In genomic region chr10:76285012-76285411, GRCh38 we compare ENCODE assay signal across 21 cellular contexts.
DNase-seq lines count a peak whose midpoint lies in the region; ATAC-seq and TF ChIP-seq lines count a peak whose summit lies in the region.
"Had no signal": no experiment of that assay in that cellular context is flagged by ENCODE, and none has a peak within 500 bp of the region (broad histone marks: within the 10 kb centered on the region; RNA-seq: fewer than 3 reads in every experiment).

No MANE protein-coding gene starts in this region.

- H3K4me2 ChIP-seq in osteoblast (ENCODE audit: insufficient read depth, low read length), result no peak overlapping the region
- H3K4me2 ChIP-seq: PC-9 had no signal

- no peaks in the 10 kb centered on the region for H3K36me3 ChIP-seq in osteoblast (ENCODE audit: insufficient read depth, low read length)
- H3K36me3 ChIP-seq: adrenal gland, prostate gland, vagina had no signal

- DNase-seq in EL (peak; percentile 78), RPMI7951 (ENCODE audit: low read depth) (peak; percentile 70), fibroblast of gingiva (ENCODE audit: low read depth) (peak; percentile 93), osteoblast (ENCODE audit: insufficient read length, low spot score, missing footprints) (no peak), DMS 273 (lab: John Stamatoyannopoulos, UW; ENCODE audit: unreplicated experiment) (no peak)
- DNase-seq: activated CD4-positive, alpha-beta T cell treated with anti-CD3 and anti-CD28 coated beads for 4 hours; activated T-cell treated with anti-CD3 and anti-CD28 coated beads, Interleukin-2, amount 50 U/mL, for 4 hours; adrenal gland; CD8-positive, alpha-beta memory T cell; head of caudate nucleus; left cardiac atrium; NCI-H1436 treated with DMSO at 0.1 percent for 48 hours; NCI-H524; PC-9; stimulated activated CD4-positive, alpha-beta T cell treated with anti-CD3 and anti-CD28 coated beads, Interleukin-1b, Interleukin-23, amount 100 ng/mL, for 48 hours; T-helper 17 cell had no signal

- peak overlapping the region; percentile 76 for H3K27ac ChIP-seq in osteoblast (ENCODE audit: low read depth, low read length)
- H3K27ac ChIP-seq: adrenal gland, PC-9, prostate gland, vagina had no signal

- no peak for ATAC-seq in GM18867 (IDR thresholded peaks at IDR 0.05; ENCODE audit: unreplicated experiment)
- no peak for ATAC-seq in HG02763 (IDR thresholded peaks at IDR 0.05; ENCODE audit: unreplicated experiment)
- no peak for ATAC-seq in HG03025 (IDR thresholded peaks at IDR 0.05; ENCODE audit: low FRiP score, unreplicated experiment)
- ATAC-seq: activated T-cell treated with anti-CD3 and anti-CD28 coated beads, Interleukin-2, amount 50 U/mL, for 4 hours; left cardiac atrium; T-helper 17 cell had no signal

- no peaks in the 10 kb centered on the region for H4K20me1 ChIP-seq in osteoblast (ENCODE audit: insufficient read depth, low read length)

- no peak overlapping the region for H3K4me3 ChIP-seq in osteoblast (ENCODE audit: insufficient read depth, low read length)
- H3K4me3 ChIP-seq: adrenal gland, PC-9, prostate gland, vagina had no signal

- H3K9me3 ChIP-seq in osteoblast (ENCODE audit: low read depth, low read length), result no peaks in the 10 kb centered on the region
- H3K9me3 ChIP-seq: adrenal gland, prostate gland, vagina had no signal

- no peak for TF ChIP-seq CTCF in osteoblast (IDR thresholded peaks at IDR 0.05; ENCODE audit: extremely low read depth, low read depth, low read length)

- H3K4me1 ChIP-seq in osteoblast (ENCODE audit: insufficient read depth, low read length), result peaks cover 29% of the 10 kb centered on the region
- H3K4me1 ChIP-seq: prostate gland had no signal

- no peaks in the 10 kb centered on the region for H3K79me2 ChIP-seq in osteoblast (ENCODE audit: insufficient read depth, low read length)

- no peak overlapping the region for H2AFZ ChIP-seq in osteoblast (ENCODE audit: low read length)
- H2AFZ ChIP-seq: PC-9 had no signal

- no peaks in the 10 kb centered on the region for H3K27me3 ChIP-seq in osteoblast (ENCODE audit: insufficient read depth, low read length)
- H3K27me3 ChIP-seq: adrenal gland, vagina had no signal

Comparison
In these comparisons a context has a peak if more than half of its experiments do, and no peak if none do; other contexts are left out.
1. DNase-seq: peak in EL (single experiment), RPMI7951 (single experiment) and fibroblast of gingiva (single experiment); none in osteoblast (single experiment) and DMS 273 (single experiment).